8 cellular contexts compared by ENCODE assay signal in genomic region chr13:24922390-24923304, GRCh38.
DNase-seq lines count a peak whose midpoint lies in the region; ATAC-seq and TF ChIP-seq lines count a peak whose summit lies in the region.

No MANE protein-coding gene starts in this region.

- H3K36me3 Mint-ChIP-seq in activated B cell treated with CpG ODN at 0.5 μM for 24 hours (ENCODE audit: low read depth) = peaks cover 9% of the 10 kb centered on the region
- H3K36me3 Mint-ChIP-seq in immature natural killer cell = no peaks in the 10 kb centered on the region

- intact Hi-C loops in activated B cell treated with CpG ODN at 0.5 μM for 24 hours (cut with micrococcal nuclease) = loop anchor here (1.0 to 5.0 kb wide), 10 partner anchors 35 to 1545 kb away; partner anchors contain the start of genes CDK8, MIPEP, MTMR6 and NUP58

- POLR2A ChIA-PET in activated B cell treated with CpG ODN at 0.5 μM for 24 hours (lab: Charles Lee) = interaction anchor here (0.5 to 1.3 kb wide), 3 partner anchors 304 to 411 kb away, joined by 3 to 6 read pairs (median 3); no protein-coding TSS in a partner anchor

- H3K27me3 Mint-ChIP-seq in activated B cell treated with CpG ODN at 0.5 μM for 24 hours = no peaks in the 10 kb centered on the region
- peaks cover 8 to 9% (median 9%) of the 10 kb centered on the region in 3 donors for H3K27me3 Mint-ChIP-seq in immature natural killer cell (ENCODE audit: low read depth in 3 of 3)

- H3K27ac Mint-ChIP-seq in activated B cell treated with CpG ODN at 0.5 μM for 24 hours (peak overlapping the region; percentile 97), immature natural killer cell (peak overlapping the region; percentile 92 to 98 (median 96))

- DNase-seq in AG08396 (ENCODE audit: low spot score) (peak; percentile 96), NCI-H226 (peak; percentile 85), activated B cell treated with CpG ODN at 0.5 μM for 24 hours (peak; percentile 91), caudate nucleus (lab: John Stamatoyannopoulos, UW) (peak; percentile 44 to 98 (median 94)), immature natural killer cell (peak; percentile 90 to 94 (median 92)), smooth muscle cell of the brain vasculature (ENCODE audit: low read depth, low spot score) (peak; percentile 96)

- peak; percentile 92 for ATAC-seq in GM18909 (IDR thresholded peaks at IDR 0.05; ENCODE audit: poor library complexity, unreplicated experiment)
- peak; percentile 94 for ATAC-seq in HG03159 (IDR thresholded peaks at IDR 0.05; ENCODE audit: unreplicated experiment)
- ATAC-seq in activated B cell treated with CpG ODN at 0.5 μM for 24 hours (ENCODE audit: low read depth) = peak; percentile 97

- TF ChIP-seq CTCF in activated B cell treated with CpG ODN at 0.5 μM for 24 hours (IDR thresholded peaks at IDR 0.05) = no peak

- H3K9me3 Mint-ChIP-seq in activated B cell treated with CpG ODN at 0.5 μM for 24 hours (no peaks in the 10 kb centered on the region), immature natural killer cell (no peaks in the 10 kb centered on the region)

- H3K4me1 Mint-ChIP-seq in activated B cell treated with CpG ODN at 0.5 μM for 24 hours = peaks cover 16% of the 10 kb centered on the region
- peaks cover 22 to 23% of the 10 kb centered on the region in 2 donors for H3K4me1 Mint-ChIP-seq in immature natural killer cell

- H3K4me3 Mint-ChIP-seq in activated B cell treated with CpG ODN at 0.5 μM for 24 hours = peak overlapping the region; percentile 91
- peak overlapping the region; percentile 89 to 98 (median 96) for H3K4me3 Mint-ChIP-seq in immature natural killer cell

- peak overlapping the region; percentile 87 for H3K27ac ChIP-seq in caudate nucleus (ENCODE audit: low read depth, low read length)

- CTCF ChIA-PET in activated B cell treated with CpG ODN at 0.5 μM for 24 hours (lab: Charles Lee) = no interaction called here

Comparison
In these comparisons a context has a peak if more than half of its experiments do, and no peak if none do; other contexts are left out.
1. Peak in every context shown above with its lines: DNase-seq, ATAC-seq and H3K27ac ChIP-seq.